Comparison of ENCODE assay signal across 12 cellular contexts in the genomic region with DNA sequence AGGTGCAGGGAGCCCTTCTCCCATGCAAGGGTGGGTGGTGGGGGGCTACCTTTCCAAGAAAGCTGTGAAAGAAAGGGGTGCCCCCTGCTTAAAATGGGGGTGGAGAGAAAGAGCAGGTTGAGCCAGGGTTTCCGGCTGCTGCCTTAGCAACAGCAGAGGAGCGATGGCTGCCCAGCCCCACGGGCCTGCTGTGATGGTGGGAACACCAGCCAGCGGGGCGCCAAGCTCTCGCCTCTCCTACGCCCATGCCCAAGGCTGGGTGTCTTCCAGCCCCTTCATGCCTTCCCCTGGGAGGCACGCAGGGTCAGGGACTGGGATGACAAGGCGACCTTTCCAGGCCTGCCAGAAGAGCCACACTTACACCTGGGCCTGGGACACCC. TPM values are rescaled to one million over a fixed set of nuclear protein-coding genes. Genes with fewer than 3 reads are reported as not detected.
DNase-seq lines count a peak whose midpoint lies in the region; ATAC-seq, FAIRE-seq and TF ChIP-seq lines count a peak whose summit lies in the region.
"Had no signal": no experiment of that assay in that cellular context is flagged by ENCODE, and none has a peak within 500 bp of the region (broad histone marks: within the 10 kb centered on the region; RNA-seq: fewer than 3 reads in every experiment).

No MANE protein-coding gene starts in this region.

- H3K9me3 ChIP-seq in A549: no peaks in the 10 kb centered on the region
- H3K9me3 ChIP-seq in mononuclear cell (ENCODE audit: low read depth, low read length): no peaks in the 10 kb centered on the region
- no peaks in the 10 kb centered on the region for H3K9me3 ChIP-seq in Caco-2
- H3K9me3 ChIP-seq: pancreas had no signal

- H3K27me3 Mint-ChIP-seq in activated naive CD4-positive, alpha-beta T cell treated with anti-CD3 and anti-CD28 coated beads, Interleukin-2, amount 10 ng/mL, durations not matched to agents 7 days and 5 days: no peaks in the 10 kb centered on the region
- H3K27me3 Mint-ChIP-seq in Caco-2 (ENCODE audit: insufficient read depth, unreplicated experiment): peaks cover 17% of the 10 kb centered on the region

- CTCF ChIA-PET in A549 (lab: Yijun Ruan, JAX) (interaction anchor here (0.9 to 52.3 kb wide), 8 partner anchors 11 to 165 kb away, joined by 3 to 2147 read pairs (median 109); a partner anchor contains a TSS), Caco-2 (lab: Charles Lee) (interaction anchor here (2.2 kb wide), 1 partner anchor 11 kb away, joined by 8 read pairs; no protein-coding TSS in a partner anchor)
- CTCF ChIA-PET in activated naive CD4-positive, alpha-beta T cell treated with anti-CD3 and anti-CD28 coated beads, Interleukin-2, amount 10 ng/mL, durations not matched to agents 7 days and 5 days (lab: Charles Lee): interaction anchor here (0.6 to 3.0 kb wide), 3 partner anchors 11 to 160 kb away, joined by 3 to 25 read pairs (median 5); no protein-coding TSS in a partner anchor

- TF ChIP-seq POLR2A in A549 (IDR thresholded peaks at IDR 0.05; ENCODE audit: low read length): no peak

- H3K4me3 ChIP-seq in A549 (no peak overlapping the region), HL-60 (replicated peaks; ENCODE audit: insufficient read depth, low read length) (peak overlapping the region; percentile 80), mononuclear cell (ENCODE audit: low read length) (peak overlapping the region; percentile 96), Caco-2 (ENCODE audit: low read depth, low read length) (no peak overlapping the region)
- H3K4me3 ChIP-seq: cardiac muscle cell had no signal

- H3K36me3 Mint-ChIP-seq in activated naive CD4-positive, alpha-beta T cell treated with anti-CD3 and anti-CD28 coated beads, Interleukin-2, amount 10 ng/mL, durations not matched to agents 7 days and 5 days: peaks cover 54% of the 10 kb centered on the region
- no peaks in the 10 kb centered on the region for H3K36me3 Mint-ChIP-seq in Caco-2 (ENCODE audit: insufficient read depth, unreplicated experiment)

- H3K36me3 ChIP-seq in Caco-2 (ENCODE audit: control insufficient read depth, insufficient read depth, low read length): no peaks in the 10 kb centered on the region
- H3K36me3 ChIP-seq: cardiac muscle cell, pancreas had no signal

- peak overlapping the region; percentile 100 for H3K4me3 Mint-ChIP-seq in activated naive CD4-positive, alpha-beta T cell treated with anti-CD3 and anti-CD28 coated beads, Interleukin-2, amount 10 ng/mL, durations not matched to agents 7 days and 5 days
- H3K4me3 Mint-ChIP-seq in Caco-2 (ENCODE audit: unreplicated experiment): no peak overlapping the region

- no TSS peak for BruUV-seq in Caco-2 (replicated peaks; lab: Mats Ljungman, UMichigan)

- intact Hi-C loops in Caco-2 (cut with micrococcal nuclease; ENCODE audit: unreplicated experiment): no loop called here

- DNase-seq in A549 (ENCODE audit: low read depth in 1 of 2, low spot score in 1 of 2) (no peak), HL-60 (ENCODE audit: low read depth in 1 of 2, low spot score in 1 of 2) (no peak), retina (no peak), Caco-2 (no peak), caudate nucleus (lab: John Stamatoyannopoulos, UW) (no peak)
- DNase-seq in activated naive CD4-positive, alpha-beta T cell treated with anti-CD3 and anti-CD28 coated beads, Interleukin-2, amount 10 ng/mL, durations not matched to agents 7 days and 5 days: peak; percentile 58
- DNase-seq: hippocampal formation, NCI-H69 had no signal

- ATAC-seq in A549: no peak
- no peak for ATAC-seq in HG02642 (IDR thresholded peaks at IDR 0.05; ENCODE audit: poor library complexity, unreplicated experiment)
- ATAC-seq: pancreas had no signal

- no peak for TF ChIP-seq RAD21 in A549 (conservative IDR thresholded peaks at IDR 0.05 in 1 of 2, IDR thresholded peaks at IDR 0.05 in 1 of 2)

- H3K27ac ChIP-seq in A549: peak overlapping the region; percentile 97
- peak overlapping the region; percentile 81 for H3K27ac ChIP-seq in HL-60 (replicated peaks)
- H3K27ac ChIP-seq in caudate nucleus (ENCODE audit: low read depth, low read length): no peak overlapping the region
- H3K27ac ChIP-seq: cardiac muscle cell had no signal

- peak overlapping the region; percentile 99 for H3K27ac Mint-ChIP-seq in activated naive CD4-positive, alpha-beta T cell treated with anti-CD3 and anti-CD28 coated beads, Interleukin-2, amount 10 ng/mL, durations not matched to agents 7 days and 5 days
- H3K27ac Mint-ChIP-seq in Caco-2 (ENCODE audit: unreplicated experiment): no peak overlapping the region

- H3K4me1 Mint-ChIP-seq in activated naive CD4-positive, alpha-beta T cell treated with anti-CD3 and anti-CD28 coated beads, Interleukin-2, amount 10 ng/mL, durations not matched to agents 7 days and 5 days: peaks cover 62% of the 10 kb centered on the region
- H3K4me1 Mint-ChIP-seq in Caco-2 (ENCODE audit: low read depth, unreplicated experiment): no peaks in the 10 kb centered on the region

- H3K27me3 ChIP-seq in HL-60 (ENCODE audit: insufficient read depth, poor library complexity, severe bottlenecking) (no peaks in the 10 kb centered on the region), mononuclear cell (ENCODE audit: insufficient read depth, low read length) (no peaks in the 10 kb centered on the region), Caco-2 (replicated peaks; ENCODE audit: control insufficient read depth, insufficient read depth, low read length) (peaks cover 1% of the 10 kb centered on the region; the same call in 1 of the 2 replicates)
- H3K27me3 ChIP-seq: pancreas had no signal

- no peak for FAIRE-seq in A549 (lab: Jason Lieb, UNC)
- FAIRE-seq: pancreas had no signal

- peak overlapping the region; percentile 92 for H3K4me2 ChIP-seq in A549

- no peak for TF ChIP-seq CTCF in A549 (IDR thresholded peaks at IDR 0.05)
- TF ChIP-seq CTCF in HL-60 (IDR thresholded peaks at IDR 0.05; ENCODE audit: insufficient read depth, low read length): no peak
- TF ChIP-seq CTCF in Caco-2 (IDR thresholded peaks at IDR 0.05; ENCODE audit: insufficient read depth in 1 of 2, low read depth in 1 of 2, low read length in 1 of 2, severe bottlenecking in 1 of 2, unreplicated experiment in 1 of 2): no peak

- no peaks in the 10 kb centered on the region for H3K9me3 Mint-ChIP-seq in activated naive CD4-positive, alpha-beta T cell treated with anti-CD3 and anti-CD28 coated beads, Interleukin-2, amount 10 ng/mL, durations not matched to agents 7 days and 5 days
- no peaks in the 10 kb centered on the region for H3K9me3 Mint-ChIP-seq in Caco-2 (ENCODE audit: unreplicated experiment)

- no peak for TF ChIP-seq EP300 in A549 (IDR thresholded peaks at IDR 0.05)

- H3K4me1 ChIP-seq in A549 (peaks cover 83% of the 10 kb centered on the region), mononuclear cell (ENCODE audit: insufficient read depth, low read length) (peaks cover 74% of the 10 kb centered on the region), Caco-2 (peaks cover 15% of the 10 kb centered on the region)

- POLR2A ChIA-PET in A549 (lab: Yijun Ruan, JAX): no interaction called here
- POLR2A ChIA-PET in Caco-2 (lab: Charles Lee): no interaction called here

- 93% methylated on average over 9 of the region's 9 CpGs for WGBS in A549 (ENCODE audit: missing lambda C conversion rate)

TF ChIP-seq in A549, 52 proteins besides CTCF, POLR2A, EP300 and RAD21:
- TF ChIP-seq BHLHE40 (IDR thresholded peaks at IDR 0.05; ENCODE audit: low read depth, low read length): no peak
- TF ChIP-seq MAFK (IDR thresholded peaks at IDR 0.05; ENCODE audit: partially characterized antibody): no peak
- TF ChIP-seq FOSL2 (IDR thresholded peaks at IDR 0.05): no peak
- no peak for TF ChIP-seq FOSL2 (CRISPR knock-in tag; IDR thresholded peaks at IDR 0.05)
- TF ChIP-seq, protein P1, sequence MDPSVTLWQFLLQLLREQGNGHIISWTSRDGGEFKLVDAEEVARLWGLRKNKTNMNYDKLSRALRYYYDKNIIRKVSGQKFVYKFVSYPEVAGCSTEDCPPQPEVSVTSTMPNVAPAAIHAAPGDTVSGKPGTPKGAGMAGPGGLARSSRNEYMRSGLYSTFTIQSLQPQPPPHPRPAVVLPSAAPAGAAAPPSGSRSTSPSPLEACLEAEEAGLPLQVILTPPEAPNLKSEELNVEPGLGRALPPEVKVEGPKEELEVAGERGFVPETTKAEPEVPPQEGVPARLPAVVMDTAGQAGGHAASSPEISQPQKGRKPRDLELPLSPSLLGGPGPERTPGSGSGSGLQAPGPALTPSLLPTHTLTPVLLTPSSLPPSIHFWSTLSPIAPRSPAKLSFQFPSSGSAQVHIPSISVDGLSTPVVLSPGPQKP (IDR thresholded peaks at IDR 0.05; ENCODE audit: low read depth, low read length): no peak
- TF ChIP-seq JUNB (IDR thresholded peaks at IDR 0.05): no peak
- TF ChIP-seq POLR2AphosphoS2 (conservative IDR thresholded peaks at IDR 0.05; ENCODE audit: low read length): no peak
- TF ChIP-seq TP53 (CRISPR knock-in tag; IDR thresholded peaks at IDR 0.05): no peak
- no peak for TF ChIP-seq ZFP36 (IDR thresholded peaks at IDR 0.05; ENCODE audit: borderline replicate concordance, partially characterized antibody)
- TF ChIP-seq HOXB5 (CRISPR knock-in tag; IDR thresholded peaks at IDR 0.05): no peak
- TF ChIP-seq EHMT2 (IDR thresholded peaks at IDR 0.05; ENCODE audit: low read depth): no peak

RNA-seq across cellular contexts. Expression of a gene that starts 3.0 kb away (rescaled TPM):
- polyA plus RNA-seq in A549 (2011; rRNA removed) (8.6 and 17.5 TPM in 2 replicates), A549 (2017; fragmentation: RNase III; extraction: RNeasy Plus Mini Kit Qiagen cat#74134 plus additional on column Dnase treatment) (43.9 to 47.9 TPM (median 44.0 TPM) in 3 replicates)
- polyA plus RNA-seq in A549 (2012; cell fraction: cytosol; rRNA removed): 40.3 and 42.8 TPM in 2 replicates
- 91.1 and 105 TPM in 2 replicates for polyA plus RNA-seq in A549 (2012; cell fraction: nucleus; rRNA removed)
- polyA minus RNA-seq in A549 (2011; rRNA and poly(A)+ RNA removed): 29.7 and 46.8 TPM in 2 replicates
- total RNA-seq in mononuclear cell (202 TPM), Caco-2 (2022) (2.8 and 3.0 TPM in 2 replicates)

RNA-seq across cellular contexts. Expression of a gene that starts 37.2 kb away (rescaled TPM):
- polyA plus RNA-seq in A549 (2011; rRNA removed): 0.05 and 0.08 TPM in 2 replicates
- polyA plus RNA-seq in A549 (2012; cell fraction: cytosol; rRNA removed): 0.09 and 0.16 TPM in 2 replicates
- 0.40 and 0.54 TPM in 2 replicates for polyA plus RNA-seq in A549 (2012; cell fraction: nucleus; rRNA removed)
- 0.09 to 0.25 TPM (median 0.21 TPM) in 3 replicates for polyA plus RNA-seq in A549 (2017; fragmentation: RNase III; extraction: RNeasy Plus Mini Kit Qiagen cat#74134 plus additional on column Dnase treatment)
- not detected in 2 replicates for polyA minus RNA-seq in A549 (2011; rRNA and poly(A)+ RNA removed)
- 0.10 TPM for total RNA-seq in mononuclear cell
- not detected in 2 replicates for total RNA-seq in Caco-2 (2022)
- polyA plus RNA-seq: cardiac muscle cell had no signal

Comparison
In these comparisons a context has a peak if more than half of its experiments do, and no peak if none do; other contexts are left out.
1. H3K4me3 ChIP-seq: peak in HL-60 (single experiment) and mononuclear cell (single experiment); none in A549 (single experiment) and Caco-2 (single experiment).
2. RNA of a gene that starts 3.0 kb away (total RNA-seq): 202 TPM in mononuclear cell (single experiment); 2.8 to 3.0 TPM in Caco-2; every median in the first group is over 10 times any median in the second.